Comparison of ENCODE assay signal across 26 cellular contexts in genomic region chr4:174199735-174200134, GRCh38.
"Had no signal": no experiment of that assay in that cellular context is flagged by ENCODE, and none has a peak within 500 bp of the region (broad histone marks: within the 10 kb centered on the region; RNA-seq: fewer than 3 reads in every experiment).

No MANE protein-coding gene starts in this region.

- H3K27ac Mint-ChIP-seq: activated CD4-positive, alpha-beta memory T cell treated with anti-CD3 and anti-CD28 coated beads for 36 hours; activated CD4-positive, alpha-beta T cell treated with anti-CD3 and anti-CD28 coated beads for 36 hours; activated CD4-positive, alpha-beta T cell treated with anti-CD3 and anti-CD28 coated beads, Interleukin-2, amount 10 ng/mL, durations not matched to agents 24 days and 14 days; activated CD8-positive, alpha-beta memory T cell treated with anti-CD3 and anti-CD28 coated beads, Interleukin-2, amount 10 ng/mL, durations not matched to agents 7 days and 5 days; activated CD8-positive, alpha-beta T cell treated with anti-CD3 and anti-CD28 coated beads, Interleukin-2, amount 10 ng/mL, durations not matched to agents 7 days and 5 days; activated naive CD4-positive, alpha-beta T cell treated with anti-CD3 and anti-CD28 coated beads for 36 hours; activated naive CD4-positive, alpha-beta T cell treated with anti-CD3 and anti-CD28 coated beads, Interleukin-2, amount 50 U/mL, for 72 hours; activated naive CD8-positive, alpha-beta T cell treated with anti-CD3 and anti-CD28 coated beads, Interleukin-2, amount 10 ng/mL, durations not matched to agents 7 days and 5 days; activated T-helper 1 cell treated with anti-CD3 and anti-CD28 coated beads, Interleukin-12 subunit alpha, Interleukin-12 subunit beta, Interleukin-2, Interleukin-4 antibody, amounts not matched to agents 30 ng/mL and 10 ng/mL and 1 ng/mL, durations not matched to agents 14 hours and 24 hours and 36 hours; activated T-helper 2 cell treated with anti-CD3 and anti-CD28 coated beads, Interferon-gamma antibody, Interleukin-2, Interleukin-4, amounts not matched to agents 10 μg/mL and 5 μg/mL and 100 μg/mL, durations not matched to agents 14 hours and 24 hours and 36 hours; endodermal cell had no signal

- H3K4me3 Mint-ChIP-seq: activated CD4-positive, alpha-beta memory T cell treated with anti-CD3 and anti-CD28 coated beads for 36 hours; activated CD4-positive, alpha-beta T cell treated with anti-CD3 and anti-CD28 coated beads for 36 hours; activated CD4-positive, alpha-beta T cell treated with anti-CD3 and anti-CD28 coated beads, Interleukin-2, amount 10 ng/mL, durations not matched to agents 24 days and 14 days; activated CD8-positive, alpha-beta memory T cell treated with anti-CD3 and anti-CD28 coated beads, Interleukin-2, amount 10 ng/mL, durations not matched to agents 7 days and 5 days; activated CD8-positive, alpha-beta T cell treated with anti-CD3 and anti-CD28 coated beads, Interleukin-2, amount 10 ng/mL, durations not matched to agents 7 days and 5 days; activated naive CD4-positive, alpha-beta T cell treated with anti-CD3 and anti-CD28 coated beads for 36 hours; activated naive CD8-positive, alpha-beta T cell treated with anti-CD3 and anti-CD28 coated beads, Interleukin-2, amount 10 ng/mL, durations not matched to agents 7 days and 5 days; activated T-helper 1 cell treated with anti-CD3 and anti-CD28 coated beads, Interleukin-12 subunit alpha, Interleukin-12 subunit beta, Interleukin-2, Interleukin-4 antibody, amounts not matched to agents 30 ng/mL and 10 ng/mL and 1 ng/mL, durations not matched to agents 14 hours and 24 hours and 36 hours; endodermal cell had no signal

- FAIRE-seq: astrocyte had no signal

- H3K4me3 ChIP-seq: colonic mucosa had no signal

- H3K27ac ChIP-seq: colonic mucosa had no signal

- H3K9me3 ChIP-seq: colonic mucosa had no signal

- H3K36me3 ChIP-seq: colonic mucosa had no signal

- DNase-seq: activated CD4-positive, alpha-beta memory T cell treated with anti-CD3 and anti-CD28 coated beads for 36 hours; activated CD4-positive, alpha-beta T cell treated with anti-CD3 and anti-CD28 coated beads for 36 hours; activated CD4-positive, alpha-beta T cell treated with anti-CD3 and anti-CD28 coated beads, Interleukin-2, amount 10 ng/mL, durations not matched to agents 24 days and 14 days; activated CD4-positive, CD25-positive, alpha-beta regulatory T cell; activated CD4-positive, CD25-positive, alpha-beta regulatory T cell treated with anti-CD3 and anti-CD28 coated beads, Interleukin-2, amount 50 U/mL, for 72 hours; activated CD8-positive, alpha-beta memory T cell treated with anti-CD3 and anti-CD28 coated beads, Interleukin-2, amount 10 ng/mL, durations not matched to agents 7 days and 5 days; activated CD8-positive, alpha-beta memory T cell treated with anti-CD3 and anti-CD28 coated beads, Interleukin-2, amount 50 U/mL, for 4 hours; activated CD8-positive, alpha-beta T cell treated with anti-CD3 and anti-CD28 coated beads, Interleukin-2, amount 10 ng/mL, durations not matched to agents 7 days and 5 days; activated effector memory CD4-positive, alpha-beta T cell treated with anti-CD3 and anti-CD28 coated beads, Interleukin-2, amount 50 U/mL, for 16 hours; activated naive CD4-positive, alpha-beta T cell treated with anti-CD3 and anti-CD28 coated beads for 36 hours; activated naive CD8-positive, alpha-beta T cell treated with anti-CD3 and anti-CD28 coated beads, Interleukin-2, amount 10 ng/mL, durations not matched to agents 7 days and 5 days; activated T-cell treated with anti-CD3 and anti-CD28 coated beads, Interleukin-2, amount 50 U/mL, for 1 hour; activated T-cell treated with anti-CD3 and anti-CD28 coated beads, Interleukin-2, amount 50 U/mL, for 48 hours; anterior cingulate cortex; caudate nucleus; colonic mucosa; effector memory CD4-positive, alpha-beta T cell; endodermal cell; foreskin fibroblast; head of caudate nucleus; T-helper 2 cell had no signal

- ATAC-seq: activated CD4-positive, alpha-beta T cell treated with anti-CD3 and anti-CD28 coated beads for 36 hours; activated CD8-positive, alpha-beta memory T cell treated with anti-CD3 and anti-CD28 coated beads, Interleukin-2, amount 10 ng/mL, durations not matched to agents 7 days and 5 days; activated CD8-positive, alpha-beta T cell treated with anti-CD3 and anti-CD28 coated beads, Interleukin-2, amount 10 ng/mL, durations not matched to agents 7 days and 5 days; activated naive CD4-positive, alpha-beta T cell treated with anti-CD3 and anti-CD28 coated beads, Interleukin-2, amount 50 U/mL, for 72 hours; esophagus mucosa had no signal

- H3K36me3 Mint-ChIP-seq: activated CD4-positive, alpha-beta memory T cell treated with anti-CD3 and anti-CD28 coated beads for 36 hours; activated CD8-positive, alpha-beta memory T cell treated with anti-CD3 and anti-CD28 coated beads, Interleukin-2, amount 10 ng/mL, durations not matched to agents 7 days and 5 days; activated naive CD4-positive, alpha-beta T cell treated with anti-CD3 and anti-CD28 coated beads, Interleukin-2, amount 50 U/mL, for 72 hours; activated naive CD8-positive, alpha-beta T cell treated with anti-CD3 and anti-CD28 coated beads, Interleukin-2, amount 10 ng/mL, durations not matched to agents 7 days and 5 days had no signal

- H3K4me1 ChIP-seq: colonic mucosa had no signal

- H3K27me3 ChIP-seq: colonic mucosa had no signal

- H3K4me1 Mint-ChIP-seq: activated CD4-positive, alpha-beta T cell treated with anti-CD3 and anti-CD28 coated beads for 36 hours; activated CD4-positive, alpha-beta T cell treated with anti-CD3 and anti-CD28 coated beads, Interleukin-2, amount 10 ng/mL, durations not matched to agents 24 days and 14 days; activated CD8-positive, alpha-beta memory T cell treated with anti-CD3 and anti-CD28 coated beads, Interleukin-2, amount 10 ng/mL, durations not matched to agents 7 days and 5 days; activated naive CD8-positive, alpha-beta T cell treated with anti-CD3 and anti-CD28 coated beads, Interleukin-2, amount 10 ng/mL, durations not matched to agents 7 days and 5 days had no signal

- H3K9me3 Mint-ChIP-seq: activated CD4-positive, alpha-beta memory T cell treated with anti-CD3 and anti-CD28 coated beads for 36 hours; activated CD4-positive, alpha-beta T cell treated with anti-CD3 and anti-CD28 coated beads, Interleukin-2, amount 10 ng/mL, durations not matched to agents 24 days and 14 days; activated naive CD4-positive, alpha-beta T cell treated with anti-CD3 and anti-CD28 coated beads for 36 hours; activated naive CD4-positive, alpha-beta T cell treated with anti-CD3 and anti-CD28 coated beads, Interleukin-2, amount 50 U/mL, for 72 hours; activated naive CD8-positive, alpha-beta T cell treated with anti-CD3 and anti-CD28 coated beads, Interleukin-2, amount 10 ng/mL, durations not matched to agents 7 days and 5 days; activated T-helper 1 cell treated with anti-CD3 and anti-CD28 coated beads, Interleukin-12 subunit alpha, Interleukin-12 subunit beta, Interleukin-2, Interleukin-4 antibody, amounts not matched to agents 30 ng/mL and 10 ng/mL and 1 ng/mL, durations not matched to agents 14 hours and 24 hours and 36 hours; activated T-helper 2 cell treated with anti-CD3 and anti-CD28 coated beads, Interferon-gamma antibody, Interleukin-2, Interleukin-4, amounts not matched to agents 10 μg/mL and 5 μg/mL and 100 μg/mL, durations not matched to agents 14 hours and 24 hours and 36 hours; endodermal cell had no signal
